9 cellular contexts compared by ENCODE assay signal in the genomic region with DNA sequence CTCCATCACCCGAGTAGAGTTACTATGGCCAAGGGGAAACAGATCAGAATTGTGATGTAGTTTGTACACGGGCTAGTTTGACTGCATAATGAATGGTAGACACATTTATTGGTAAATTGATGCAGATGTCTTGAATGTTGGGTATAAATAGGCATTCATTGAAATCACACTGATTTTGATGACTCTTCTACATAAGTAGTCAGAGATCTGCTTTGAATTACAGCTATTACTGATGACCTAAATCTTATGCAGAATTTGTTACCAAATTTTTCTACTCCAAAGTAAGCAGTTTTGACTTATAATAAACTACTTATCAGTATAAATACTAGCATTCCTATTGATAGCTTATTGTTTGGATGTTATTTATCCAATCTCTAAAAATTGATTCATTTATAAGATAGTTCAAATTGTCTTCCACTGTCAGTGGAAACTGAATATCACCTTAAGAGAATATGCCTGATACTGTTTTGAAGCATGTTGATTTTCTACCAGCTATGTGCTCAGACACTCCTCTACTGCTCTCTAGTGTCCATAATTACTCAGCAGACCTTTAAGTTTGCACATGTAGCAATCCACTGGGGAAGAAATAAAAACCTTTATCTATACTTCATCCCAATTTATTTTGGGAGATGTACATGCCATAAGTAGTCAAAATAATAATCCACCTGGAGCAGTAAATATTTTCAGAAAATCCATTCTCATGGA.
A peak's percentile ranks its signal among the peaks of the same experiment; 100 is the strongest.
DNase-seq lines count a peak whose midpoint lies in the region; ATAC-seq and TF ChIP-seq lines count a peak whose summit lies in the region.
"Had no signal": no experiment of that assay in that cellular context is flagged by ENCODE, and none has a peak within 500 bp of the region (broad histone marks: within the 10 kb centered on the region; RNA-seq: fewer than 3 reads in every experiment).

No MANE protein-coding gene starts in this region.

- no peak overlapping the region for H2AFZ ChIP-seq in osteoblast (ENCODE audit: low read length)

- no peaks in the 10 kb centered on the region for H3K36me3 Mint-ChIP-seq in Caco-2 (ENCODE audit: insufficient read depth, unreplicated experiment)

- no peak for TF ChIP-seq POLR2A in esophagus muscularis mucosa (IDR thresholded peaks at IDR 0.05; ENCODE audit: low read depth)

- H3K36me3 ChIP-seq in Caco-2 (ENCODE audit: control insufficient read depth, insufficient read depth, low read length) (no peaks in the 10 kb centered on the region), esophagus muscularis mucosa (no peaks in the 10 kb centered on the region), osteoblast (ENCODE audit: insufficient read depth, low read length) (no peaks in the 10 kb centered on the region)

- H3K4me3 ChIP-seq in Caco-2 (ENCODE audit: low read depth, low read length) (no peak overlapping the region), esophagus muscularis mucosa (no peak overlapping the region), osteoblast (ENCODE audit: insufficient read depth, low read length) (no peak overlapping the region)

- H3K79me2 ChIP-seq in osteoblast (ENCODE audit: insufficient read depth, low read length), result no peaks in the 10 kb centered on the region

- CTCF ChIA-PET in Caco-2 (lab: Charles Lee), result interaction anchor here (0.6 to 1.6 kb wide), 9 partner anchors 114 to 1252 kb away, joined by 3 to 9 read pairs (median 4); a partner anchor contains a TSS

- peaks cover 7% of the 10 kb centered on the region for H3K4me1 Mint-ChIP-seq in Caco-2 (ENCODE audit: low read depth, unreplicated experiment)

- peak in 1 of 2 experiments; percentile 40 for DNase-seq in Caco-2
- peak; percentile 71 for DNase-seq in OCI-M1 (lab: John Stamatoyannopoulos, UW)
- DNase-seq in esophagus muscularis mucosa (ENCODE audit: extremely low spot score), result no peak
- DNase-seq in osteoblast (ENCODE audit: insufficient read length, low spot score, missing footprints), result peak; percentile 50
- DNase-seq in GF-D8 (lab: John Stamatoyannopoulos, UW), result no peak
- no peak for DNase-seq in HK-2 (ENCODE audit: unreplicated experiment)

- H3K9me3 ChIP-seq in Caco-2 (no peaks in the 10 kb centered on the region), esophagus muscularis mucosa (no peaks in the 10 kb centered on the region), osteoblast (ENCODE audit: low read depth, low read length) (no peaks in the 10 kb centered on the region)

- H3K27ac ChIP-seq in esophagus muscularis mucosa (replicated peaks in 1 of 4) (no peak overlapping the region), osteoblast (ENCODE audit: low read depth, low read length) (no peak overlapping the region)
- H3K27ac ChIP-seq: epithelial cell of prostate had no signal

- TF ChIP-seq RAD21 in Ishikawa (IDR thresholded peaks at IDR 0.05; ENCODE audit: low read depth), result peak; percentile 76

- no peaks in the 10 kb centered on the region for H4K20me1 ChIP-seq in osteoblast (ENCODE audit: insufficient read depth, low read length)

- BruUV-seq in Caco-2 (replicated peaks; lab: Mats Ljungman, UMichigan), result no TSS peak

- no peak overlapping the region for H3K27ac Mint-ChIP-seq in Caco-2 (ENCODE audit: unreplicated experiment)

- H3K27me3 Mint-ChIP-seq in Caco-2 (ENCODE audit: insufficient read depth, unreplicated experiment), result no peaks in the 10 kb centered on the region

- ATAC-seq in GM21786 (IDR thresholded peaks at IDR 0.05; ENCODE audit: unreplicated experiment), result no peak

- intact Hi-C loops in Caco-2 (cut with micrococcal nuclease; ENCODE audit: unreplicated experiment), result loop anchor here (2.0 to 10.0 kb wide), 9 partner anchors 68 to 875 kb away; a partner anchor contains a TSS
- intact Hi-C loops in esophagus muscularis mucosa (cut with DNase I), result loop anchor here (2.0 to 10.0 kb wide), 5 partner anchors 268 to 878 kb away; no protein-coding TSS in a partner anchor

- H3K4me2 ChIP-seq in osteoblast (ENCODE audit: insufficient read depth, low read length), result no peak overlapping the region

- TF ChIP-seq CTCF in Caco-2 (IDR thresholded peaks at IDR 0.05; ENCODE audit: insufficient read depth in 1 of 2, low read depth in 1 of 2, low read length in 1 of 2, severe bottlenecking in 1 of 2, unreplicated experiment in 1 of 2) (peak; percentile 47 to 61), esophagus muscularis mucosa (IDR thresholded peaks at IDR 0.05) (peak; percentile 50 to 62 (median 59)), osteoblast (IDR thresholded peaks at IDR 0.05; ENCODE audit: extremely low read depth, low read depth, low read length) (peak; percentile 81)

- POLR2A ChIA-PET in Caco-2 (lab: Charles Lee), result no interaction called here

- no peaks in the 10 kb centered on the region for H3K9me3 Mint-ChIP-seq in Caco-2 (ENCODE audit: unreplicated experiment)

- H3K27me3 ChIP-seq in Caco-2 (replicated peaks; ENCODE audit: control insufficient read depth, insufficient read depth, low read length) (no peaks in the 10 kb centered on the region), esophagus muscularis mucosa (no peaks in the 10 kb centered on the region), osteoblast (ENCODE audit: insufficient read depth, low read length) (no peaks in the 10 kb centered on the region)

- H3K4me3 Mint-ChIP-seq in Caco-2 (ENCODE audit: unreplicated experiment), result no peak overlapping the region

- peaks cover 5% of the 10 kb centered on the region; the same call in 1 of the 2 replicates for H3K4me1 ChIP-seq in Caco-2
- H3K4me1 ChIP-seq in esophagus muscularis mucosa, result peaks cover 0 to 23% (median 19%) of the 10 kb centered on the region in 4 donors
- H3K4me1 ChIP-seq in osteoblast (ENCODE audit: insufficient read depth, low read length), result peaks cover 10% of the 10 kb centered on the region

- TF ChIP-seq EP300 in Ishikawa (IDR thresholded peaks at IDR 0.05; ENCODE audit: borderline replicate concordance), result no peak
- no peak for TF ChIP-seq EP300 in esophagus muscularis mucosa (IDR thresholded peaks at IDR 0.05)

- WGBS in esophagus muscularis mucosa, result 77% methylated on average over 2 of the region's 2 CpGs

TF ChIP-seq in Ishikawa, 13 proteins besides CTCF, POLR2A, EP300 and RAD21:
- TF ChIP-seq FOXM1 (IDR thresholded peaks at IDR 0.05; ENCODE audit: borderline replicate concordance, low read depth) (no peak), NFIC (IDR thresholded peaks at IDR 0.05) (no peak), YY1 (IDR thresholded peaks at IDR 0.05; ENCODE audit: low read depth) (no peak), TCF12 (IDR thresholded peaks at IDR 0.05; ENCODE audit: low read depth) (no peak), EGR1 (IDR thresholded peaks at IDR 0.05) (no peak), CEBPB (IDR thresholded peaks at IDR 0.05) (no peak), CREB1 (IDR thresholded peaks at IDR 0.05; ENCODE audit: low read depth) (no peak)
- TF ChIP-seq, protein P1, sequence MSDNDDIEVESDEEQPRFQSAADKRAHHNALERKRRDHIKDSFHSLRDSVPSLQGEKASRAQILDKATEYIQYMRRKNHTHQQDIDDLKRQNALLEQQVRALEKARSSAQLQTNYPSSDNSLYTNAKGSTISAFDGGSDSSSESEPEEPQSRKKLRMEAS (IDR thresholded peaks at IDR 0.05), result no peak
TF ChIP-seq in Ishikawa: peak in this region for 0.

Comparison
In these comparisons a context has a peak if more than half of its experiments do, and no peak if none do; other contexts are left out.
1. DNase-seq: peak in OCI-M1 (single experiment) and osteoblast (single experiment); none in esophagus muscularis mucosa (single experiment), GF-D8 (single experiment) and HK-2 (single experiment).
2. Peak in every context shown above with its lines, with median percentiles within 50 percentile points of each other: CTCF ChIP-seq.